In the genomic region with DNA sequence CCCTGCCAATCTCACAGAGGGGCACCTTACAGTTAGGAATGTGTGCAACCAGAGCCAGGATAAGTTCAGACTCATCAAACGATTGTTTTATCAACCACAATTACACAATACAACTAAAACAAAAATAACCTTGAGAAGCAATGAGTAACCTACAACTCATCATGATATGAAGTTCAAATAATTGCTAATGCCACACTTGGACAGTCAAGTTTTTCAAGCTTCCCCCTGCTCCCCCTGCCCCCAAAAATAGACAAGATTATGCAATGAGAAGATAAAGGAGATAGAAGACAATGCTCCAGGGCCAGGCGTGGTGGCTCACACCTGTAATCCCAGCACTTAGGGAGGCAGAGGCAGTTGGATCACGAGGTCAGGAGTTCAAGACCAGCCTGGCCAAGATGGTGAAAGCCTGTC, we compare ENCODE assay signal across 12 cellular contexts.
"Had no signal": no experiment of that assay in that cellular context is flagged by ENCODE, and none has a peak within 500 bp of the region (broad histone marks: within the 10 kb centered on the region; RNA-seq: fewer than 3 reads in every experiment).

No MANE protein-coding gene starts in this region.

- ATAC-seq: heart left ventricle; stimulated activated naive CD8-positive, alpha-beta T cell treated with anti-CD3 and anti-CD28 coated beads, Interleukin-15, Interleukin-2, amounts not matched to agents 100 U/mL and 50 U/mL, for 24 hours had no signal

- H3K27ac ChIP-seq: heart left ventricle, ovary, suprapubic skin had no signal

- H3K4me1 ChIP-seq: suprapubic skin had no signal

- H3K36me3 ChIP-seq: heart left ventricle, ovary, suprapubic skin had no signal

- H3K27me3 ChIP-seq: heart left ventricle, ovary had no signal

- H3K4me3 ChIP-seq: heart left ventricle, ovary, suprapubic skin had no signal

- H3K9me3 ChIP-seq: ovary, suprapubic skin had no signal

- DNase-seq: activated CD4-positive, alpha-beta T cell treated with anti-CD3 and anti-CD28 coated beads, Interleukin-2, amount 10 ng/mL, durations not matched to agents 24 days and 14 days; activated naive CD4-positive, alpha-beta T cell treated with anti-CD3 and anti-CD28 coated beads, Interleukin-2, amount 10 ng/mL, durations not matched to agents 7 days and 5 days; dermis blood vessel endothelial cell; heart left ventricle; ovary; stimulated activated CD4-positive, alpha-beta T cell treated with anti-CD3 and anti-CD28 coated beads, Interleukin-4, amount 100 ng/mL, for 1 hour; stimulated activated CD8-positive, alpha-beta memory T cell treated with anti-CD3 and anti-CD28 coated beads, Interleukin-4, amount 100 ng/mL, for 48 hours; stimulated activated naive CD8-positive, alpha-beta T cell treated with anti-CD3 and anti-CD28 coated beads, Interleukin-15, Interleukin-2, amounts not matched to agents 100 U/mL and 50 U/mL, for 24 hours; T-helper 1 cell had no signal

- FAIRE-seq: frontal cortex, islet of Langerhans had no signal
